In genomic region chr20:3222635-3223600, GRCh38 we compare ENCODE assay signal across 9 cellular contexts.
A peak's percentile ranks its signal among the peaks of the same experiment; 100 is the strongest.
DNase-seq lines count a peak whose midpoint lies in the region; ATAC-seq lines count a peak whose summit lies in the region.
"Had no signal": no experiment of that assay in that cellular context is flagged by ENCODE, and none has a peak within 500 bp of the region (broad histone marks: within the 10 kb centered on the region; RNA-seq: fewer than 3 reads in every experiment).

No MANE protein-coding gene starts in this region.

- H3K4me3 Mint-ChIP-seq in activated naive CD8-positive, alpha-beta T cell treated with anti-CD3 and anti-CD28 coated beads, Interleukin-2, amount 50 U/mL, for 24 hours = no peak overlapping the region
- H3K4me3 Mint-ChIP-seq: T-helper 1 cell treated with Interleukin-12 subunit alpha and Interleukin-12 subunit beta and Interleukin-4 antibody, amounts not matched to agents 30 μg/mL and 1 μg/mL, for 36 hours had no signal

- peak; percentile 20 for DNase-seq in stimulated activated CD4-positive, alpha-beta T cell treated with anti-CD3 and anti-CD28 coated beads, Interleukin-4, amount 100 ng/mL, for 1 hour
- no peak for DNase-seq in stimulated activated CD4-positive, alpha-beta T cell treated with anti-CD3 and anti-CD28 coated beads, Interleukin-2, amount 100 ng/mL, for 48 hours
- DNase-seq in NCI-H2081 (lab: John Stamatoyannopoulos, UW) (peak; percentile 94 to 99), HPDE6-E6E7 (ENCODE audit: extremely low spot score) (no peak)
- peak; percentile 30 for DNase-seq in activated naive CD8-positive, alpha-beta T cell treated with anti-CD3 and anti-CD28 coated beads, Interleukin-2, amount 50 U/mL, for 24 hours
- DNase-seq in stimulated activated naive CD8-positive, alpha-beta T cell treated with anti-CD3 and anti-CD28 coated beads, Interleukin-15, Interleukin-2, amounts not matched to agents 100 U/mL and 50 U/mL, for 24 hours = peak; percentile 32
- no peak for DNase-seq in central memory CD4-positive, alpha-beta T cell

- peaks cover 22% of the 10 kb centered on the region for H3K4me1 Mint-ChIP-seq in activated naive CD8-positive, alpha-beta T cell treated with anti-CD3 and anti-CD28 coated beads, Interleukin-2, amount 50 U/mL, for 24 hours

- no peaks in the 10 kb centered on the region for H3K27me3 Mint-ChIP-seq in activated naive CD8-positive, alpha-beta T cell treated with anti-CD3 and anti-CD28 coated beads, Interleukin-2, amount 50 U/mL, for 24 hours

- H3K27ac Mint-ChIP-seq in activated naive CD8-positive, alpha-beta T cell treated with anti-CD3 and anti-CD28 coated beads, Interleukin-2, amount 50 U/mL, for 24 hours = no peak overlapping the region
- H3K27ac Mint-ChIP-seq: T-helper 1 cell treated with Interleukin-12 subunit alpha and Interleukin-12 subunit beta and Interleukin-4 antibody, amounts not matched to agents 30 μg/mL and 1 μg/mL, for 36 hours had no signal

- no peaks in the 10 kb centered on the region for H3K9me3 Mint-ChIP-seq in activated naive CD8-positive, alpha-beta T cell treated with anti-CD3 and anti-CD28 coated beads, Interleukin-2, amount 50 U/mL, for 24 hours
- H3K9me3 Mint-ChIP-seq: T-helper 1 cell treated with Interleukin-12 subunit alpha and Interleukin-12 subunit beta and Interleukin-4 antibody, amounts not matched to agents 30 μg/mL and 1 μg/mL, for 36 hours had no signal

- ATAC-seq in activated naive CD8-positive, alpha-beta T cell treated with anti-CD3 and anti-CD28 coated beads, Interleukin-2, amount 50 U/mL, for 24 hours = peak; percentile 31
- peak; percentile 42 for ATAC-seq in stimulated activated naive CD8-positive, alpha-beta T cell treated with anti-CD3 and anti-CD28 coated beads, Interleukin-15, Interleukin-2, amounts not matched to agents 100 U/mL and 50 U/mL, for 24 hours
- no peak for ATAC-seq in HG02588 (IDR thresholded peaks at IDR 0.05; ENCODE audit: unreplicated experiment)

- peaks cover 16% of the 10 kb centered on the region for H3K36me3 Mint-ChIP-seq in activated naive CD8-positive, alpha-beta T cell treated with anti-CD3 and anti-CD28 coated beads, Interleukin-2, amount 50 U/mL, for 24 hours (ENCODE audit: low read depth)

Comparison
In these comparisons a context has a peak if more than half of its experiments do, and no peak if none do; other contexts are left out.
1. DNase-seq: peak in stimulated activated CD4-positive, alpha-beta T cell treated with anti-CD3 and anti-CD28 coated beads, Interleukin-4, amount 100 ng/mL, for 1 hour (single experiment), NCI-H2081 (2 of 2), activated naive CD8-positive, alpha-beta T cell treated with anti-CD3 and anti-CD28 coated beads, Interleukin-2, amount 50 U/mL, for 24 hours (single experiment) and stimulated activated naive CD8-positive, alpha-beta T cell treated with anti-CD3 and anti-CD28 coated beads, Interleukin-15, Interleukin-2, amounts not matched to agents 100 U/mL and 50 U/mL, for 24 hours (single experiment); none in stimulated activated CD4-positive, alpha-beta T cell treated with anti-CD3 and anti-CD28 coated beads, Interleukin-2, amount 100 ng/mL, for 48 hours (0 of 2), HPDE6-E6E7 (single experiment) and central memory CD4-positive, alpha-beta T cell (single experiment).